ENCODE assay signal across 19 cellular contexts in the genomic region with DNA sequence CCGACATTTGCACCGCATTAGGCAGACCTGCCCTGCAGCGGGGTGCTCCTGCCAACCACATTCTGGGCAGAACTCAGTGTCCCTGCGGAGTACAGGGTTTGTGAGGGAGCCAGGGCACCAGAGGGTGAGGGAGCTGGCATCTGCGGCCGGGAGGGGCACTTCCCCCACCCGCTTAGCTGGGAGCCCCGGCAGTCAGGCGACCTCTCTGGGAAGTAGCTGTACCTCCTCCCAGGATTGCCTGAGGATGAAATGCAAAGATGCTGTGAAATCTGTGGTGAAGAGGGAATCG. TPM values are rescaled to one million over a fixed set of nuclear protein-coding genes. Genes with fewer than 3 reads are reported as not detected.
DNase-seq lines count a peak whose midpoint lies in the region; ATAC-seq and FAIRE-seq lines count a peak whose summit lies in the region.
"Had no signal": no experiment of that assay in that cellular context is flagged by ENCODE, and none has a peak within 500 bp of the region (broad histone marks: within the 10 kb centered on the region; RNA-seq: fewer than 3 reads in every experiment).

No MANE protein-coding gene starts in this region.

- peak; percentile 91 for ATAC-seq in left ventricle myocardium superior
- no peak for ATAC-seq in activated naive CD4-positive, alpha-beta T cell treated with anti-CD3 and anti-CD28 coated beads, Interleukin-2, amount 50 U/mL, for 72 hours
- ATAC-seq in HG03280 (IDR thresholded peaks at IDR 0.05; ENCODE audit: unreplicated experiment), result no peak
- ATAC-seq: A549, GM12878 had no signal

- H3K9me3 Mint-ChIP-seq in activated naive CD4-positive, alpha-beta T cell treated with anti-CD3 and anti-CD28 coated beads, Interleukin-2, amount 50 U/mL, for 72 hours, result no peaks in the 10 kb centered on the region
- H3K9me3 Mint-ChIP-seq: CD4-positive, CD25-positive, alpha-beta regulatory T cell had no signal

- H3K36me3 Mint-ChIP-seq in activated naive CD4-positive, alpha-beta T cell treated with anti-CD3 and anti-CD28 coated beads, Interleukin-2, amount 50 U/mL, for 72 hours, result peaks cover 0 to 4% of the 10 kb centered on the region in 2 donors

- peak; percentile 84 for DNase-seq in G401 (ENCODE audit: low spot score)
- peak; percentile 71 for DNase-seq in cerebellum (ENCODE audit: low spot score)
- DNase-seq in left ventricle myocardium superior, result peak; percentile 74
- DNase-seq in putamen (ENCODE audit: low spot score), result peak; percentile 56
- no peak for DNase-seq in HTR-8/SVneo (ENCODE audit: insufficient read length, low spot score)
- DNase-seq in activated naive CD4-positive, alpha-beta T cell treated with anti-CD3 and anti-CD28 coated beads, Interleukin-2, amount 50 U/mL, for 72 hours (ENCODE audit: low spot score in 2 of 2), result no peak
- DNase-seq: Calu3; CD4-positive, CD25-positive, alpha-beta regulatory T cell; Karpas-422; MM.1S; NCI-H2029; NCI-H69; NK-92 treated with Interleukin-12 subunit alpha and Interleukin-12 subunit beta, amount 100 ng/mL, for 24 hours; OCI-M1; RPMI8226 had no signal

- no peak for FAIRE-seq in HTR-8/SVneo (lab: Jason Lieb, UNC)
- FAIRE-seq: A549, GM12878, GM18507 had no signal

- in situ Hi-C loops in G401 (cut with HindIII; ENCODE audit: low sequenced_read_pairs), result no loop called here

- intact Hi-C loops in left ventricle myocardium superior (cut with micrococcal nuclease), result no loop called here

- no peak overlapping the region for H3K27ac Mint-ChIP-seq in activated naive CD4-positive, alpha-beta T cell treated with anti-CD3 and anti-CD28 coated beads, Interleukin-2, amount 50 U/mL, for 72 hours
- H3K27ac Mint-ChIP-seq: CD4-positive, CD25-positive, alpha-beta regulatory T cell had no signal

RNA-seq across cellular contexts. Expression of a gene that starts 58.6 kb away (rescaled TPM):
- 19.9 and 30.6 TPM in 2 replicates for total RNA-seq in G401 (2014; rRNA removed; shearing (Covaris generic))
- 7.3 TPM for total RNA-seq in cerebellum
- total RNA-seq in left ventricle myocardium superior, result 167 TPM
- 10 to 100 TPM in 1 of 2 donors, 1 to 10 TPM in 1; 5.2 to 15.8 TPM for total RNA-seq in activated naive CD4-positive, alpha-beta T cell treated with anti-CD3 and anti-CD28 coated beads, Interleukin-2, amount 50 U/mL, for 72 hours

Comparison
In these comparisons a context has a peak if more than half of its experiments do, and no peak if none do; other contexts are left out.
1. DNase-seq: peak in G401 (single experiment), cerebellum (single experiment), left ventricle myocardium superior (single experiment) and putamen (single experiment); none in HTR-8/SVneo (single experiment) and activated naive CD4-positive, alpha-beta T cell treated with anti-CD3 and anti-CD28 coated beads, Interleukin-2, amount 50 U/mL, for 72 hours (0 of 2).